In the genomic region with DNA sequence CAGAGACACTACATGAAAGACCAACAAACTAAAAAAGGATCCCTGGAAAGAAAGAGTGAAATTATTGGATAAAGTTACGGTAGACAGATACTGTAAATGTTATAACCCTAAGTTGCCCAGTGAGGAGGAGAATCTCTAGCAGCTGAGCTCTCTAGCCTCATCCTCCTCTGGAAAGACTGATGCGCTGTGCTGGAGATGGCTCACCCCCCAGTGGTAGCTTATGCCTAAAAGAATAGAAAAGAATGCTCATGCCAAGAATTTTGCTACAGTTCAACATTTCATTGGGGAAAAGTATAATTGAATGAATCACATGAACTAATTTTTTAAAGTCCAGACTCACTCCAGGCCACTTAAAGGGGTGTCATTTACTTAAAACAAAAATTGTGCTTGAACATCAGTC, we compare ENCODE assay signal across 18 cellular contexts. TPM values are rescaled to one million over a fixed set of nuclear protein-coding genes. Genes with fewer than 3 reads are reported as not detected.
"Had no signal": no experiment of that assay in that cellular context is flagged by ENCODE, and none has a peak within 500 bp of the region (broad histone marks: within the 10 kb centered on the region; RNA-seq: fewer than 3 reads in every experiment).

No MANE protein-coding gene starts in this region.

- H3K4me1 Mint-ChIP-seq: naive thymus-derived CD4-positive, alpha-beta T cell; nephron progenitor cell had no signal

- H3K27ac ChIP-seq: coronary artery, gastrocnemius medialis, left ventricle myocardium inferior, lower lobe of right lung, right atrium auricular region, tibial artery, upper lobe of left lung, uterus had no signal

- H3K4me3 ChIP-seq: coronary artery, gastrocnemius medialis, left ventricle myocardium inferior, lower lobe of right lung, right atrium auricular region, tibial artery, upper lobe of left lung, uterus had no signal

- H3K27me3 ChIP-seq: gastrocnemius medialis, right atrium auricular region, tibial artery, upper lobe of left lung, uterus had no signal

- ATAC-seq: esophagus mucosa; gastrocnemius medialis; lower lobe of right lung; naive thymus-derived CD4-positive, alpha-beta T cell; stimulated activated naive CD8-positive, alpha-beta T cell treated with anti-CD3 and anti-CD28 coated beads, Interleukin-15, Interleukin-2, amounts not matched to agents 100 U/mL and 50 U/mL, for 24 hours had no signal

- H3K4me3 Mint-ChIP-seq: naive thymus-derived CD4-positive, alpha-beta T cell; nephron progenitor cell had no signal

- H3K36me3 ChIP-seq: gastrocnemius medialis, left ventricle myocardium inferior, lower lobe of right lung, right atrium auricular region, upper lobe of left lung, uterus had no signal

- DNase-seq: effector CD8-positive, alpha-beta T cell; gastrocnemius medialis; glutamatergic neuron; left ventricle myocardium inferior; lower lobe of right lung; mesenchymal stem cell; naive thymus-derived CD4-positive, alpha-beta T cell; nephron progenitor cell; posterior cingulate gyrus; small intestine; stimulated activated CD4-positive, alpha-beta T cell treated with anti-CD3 and anti-CD28 coated beads, Interleukin-12 subunit alpha, Interleukin-12 subunit beta, amount 100 ng/mL, for 4 hours; stimulated activated naive CD8-positive, alpha-beta T cell treated with anti-CD3 and anti-CD28 coated beads, Interleukin-15, Interleukin-2, amounts not matched to agents 100 U/mL and 50 U/mL, for 24 hours; tibial artery; uterus had no signal

- H3K4me1 ChIP-seq: gastrocnemius medialis, left ventricle myocardium inferior, lower lobe of right lung, right atrium auricular region, tibial artery, upper lobe of left lung, uterus had no signal

- H3K9me3 ChIP-seq: gastrocnemius medialis had no signal

- H3K27ac Mint-ChIP-seq: naive thymus-derived CD4-positive, alpha-beta T cell; nephron progenitor cell had no signal

RNA-seq across cellular contexts. Expression of gene RNF32, which starts 50.8 kb away (rescaled TPM):
- total RNA-seq: left ventricle myocardium inferior had no signal
